ENCODE assay signal across 8 cellular contexts in the genomic region with DNA sequence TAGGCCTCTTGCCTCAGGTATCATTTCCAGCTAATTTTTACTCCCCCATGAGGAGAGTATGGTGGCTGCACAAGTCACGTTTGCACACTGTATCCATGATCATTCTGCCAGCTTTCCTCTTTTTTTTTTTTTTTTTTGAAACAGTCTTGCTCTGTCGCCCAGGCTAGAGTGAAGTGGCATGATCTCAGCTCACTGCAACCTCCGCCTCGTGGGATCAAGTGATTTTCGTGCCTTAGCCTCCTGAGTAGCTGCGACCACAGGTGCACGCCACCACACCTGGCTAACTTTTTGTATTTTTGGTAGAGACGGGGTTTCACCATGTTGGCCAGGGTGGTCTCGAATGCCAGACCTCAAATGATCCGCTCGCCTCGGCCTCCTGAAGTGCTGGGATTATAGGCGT.
DNase-seq lines count a peak whose midpoint lies in the region; ATAC-seq, FAIRE-seq and TF ChIP-seq lines count a peak whose summit lies in the region.
"Not testable (repeated sequence)": the region's sequence is repeated elsewhere in the genome, so short reads cannot be mapped to it uniquely, and the experiment has no call there.

No MANE protein-coding gene starts in this region.

- WGBS in adrenal gland, 4 donors, result 91 to 99% (median 94%) methylated on average over 12 to 13 of the region's 13 CpGs

- ATAC-seq in Right ventricle myocardium superior (ENCODE audit: poor library complexity); upper lobe of right lung: not testable (repeated sequence)

- H3K9me3 Mint-ChIP-seq in HFFc6; osteocyte (ENCODE audit: unreplicated experiment): not testable (repeated sequence)

- peak overlapping the region in 3 of 5 donors; percentile 69 to 97 (median 78) for H3K27ac ChIP-seq in adrenal gland
- peak overlapping the region; percentile 91 to 98 for H3K27ac ChIP-seq in coronary artery
- H3K27ac ChIP-seq in kidney (ENCODE audit: low read depth in 2 of 2, low read length in 2 of 2), result peak overlapping the region; percentile 92 to 95
- peak overlapping the region; percentile 87 for H3K27ac ChIP-seq in skeletal muscle tissue (ENCODE audit: low read depth, low read length)
- not testable (repeated sequence) for H3K27ac ChIP-seq in upper lobe of right lung

- not testable (repeated sequence) for H3K4me3 Mint-ChIP-seq in HFFc6; osteocyte (ENCODE audit: unreplicated experiment)

- DNase-seq in HFFc6; adrenal gland; coronary artery (ENCODE audit: low spot score); kidney; osteocyte (ENCODE audit: extremely low spot score, unreplicated experiment): not testable (repeated sequence)
- DNase-seq in Right ventricle myocardium superior, result peak; percentile 17
- peak; percentile 32 for DNase-seq in upper lobe of right lung

- not testable (repeated sequence) for H3K36me3 ChIP-seq in adrenal gland (replicated peaks in 1 of 2); kidney (ENCODE audit: control insufficient read depth in 1 of 2, insufficient read depth in 2 of 2, low read length in 2 of 2); skeletal muscle tissue (ENCODE audit: control insufficient read depth in 3 of 3, insufficient read depth in 3 of 3, low read length in 3 of 3)
- peaks cover 13% of the 10 kb centered on the region for H3K36me3 ChIP-seq in upper lobe of right lung

- H3K9ac ChIP-seq in kidney (ENCODE audit: low read length in 2 of 2), result peak overlapping the region in 1 of 2 donors; percentile 23
- H3K9ac ChIP-seq in skeletal muscle tissue (ENCODE audit: low read depth in 1 of 3, low read length in 3 of 3), result peak overlapping the region in 2 of 3 donors; percentile 30 to 66

- FAIRE-seq in kidney (lab: Jason Lieb, UNC), result not testable (repeated sequence)

- H3K27me3 ChIP-seq in adrenal gland; skeletal muscle tissue (ENCODE audit: control insufficient read depth in 3 of 3, insufficient read depth in 3 of 3, low read length in 3 of 3); upper lobe of right lung: not testable (repeated sequence)

- not testable (repeated sequence) for TF ChIP-seq CTCF in HFFc6 (IDR thresholded peaks at IDR 0.05); adrenal gland (IDR thresholded peaks at IDR 0.05); coronary artery (IDR thresholded peaks at IDR 0.05); kidney (IDR thresholded peaks at IDR 0.05; ENCODE audit: borderline replicate concordance, extremely low read depth, insufficient read depth); osteocyte (IDR thresholded peaks at IDR 0.05); upper lobe of right lung (IDR thresholded peaks at IDR 0.05)

- not testable (repeated sequence) for H3K4me3 ChIP-seq in adrenal gland; coronary artery; kidney (ENCODE audit: low read length in 2 of 2); skeletal muscle tissue (ENCODE audit: low read length in 3 of 3); upper lobe of right lung

- H3K4me1 Mint-ChIP-seq in HFFc6 (ENCODE audit: low read depth) (peaks cover 58% of the 10 kb centered on the region), osteocyte (ENCODE audit: unreplicated experiment) (peaks cover 61% of the 10 kb centered on the region)

- not testable (repeated sequence) for TF ChIP-seq POLR2A in adrenal gland (IDR thresholded peaks at IDR 0.05)

- H3K4me1 ChIP-seq in adrenal gland (replicated peaks in 1 of 2), result peaks cover 20 to 51% of the 10 kb centered on the region in 2 donors
- peaks cover 41 to 55% of the 10 kb centered on the region in 2 donors for H3K4me1 ChIP-seq in kidney (ENCODE audit: control insufficient read depth in 1 of 2, insufficient read depth in 1 of 2, low read depth in 1 of 2, low read length in 2 of 2)
- H3K4me1 ChIP-seq in skeletal muscle tissue (ENCODE audit: control insufficient read depth in 3 of 3, insufficient read depth in 3 of 3, low read length in 3 of 3), result peaks cover 60 to 87% (median 79%) of the 10 kb centered on the region in 3 donors
- peaks cover 15% of the 10 kb centered on the region for H3K4me1 ChIP-seq in upper lobe of right lung

- intact Hi-C loops in adrenal gland (cut with DNase I), result loop anchor here in 1 of 2 donors (10.0 kb wide), 1 partner anchor 72 kb away; no protein-coding TSS in a partner anchor
- intact Hi-C loops in Right ventricle myocardium superior (cut with DNase I); kidney (cut with DNase I); upper lobe of right lung (cut with DNase I): not testable (repeated sequence)

- peaks cover 29% of the 10 kb centered on the region for H3K36me3 Mint-ChIP-seq in HFFc6 (ENCODE audit: low read depth)
- peaks cover 30% of the 10 kb centered on the region for H3K36me3 Mint-ChIP-seq in osteocyte (ENCODE audit: unreplicated experiment)

- H3K9me3 ChIP-seq in adrenal gland (replicated peaks in 1 of 3); kidney (ENCODE audit: control insufficient read depth in 1 of 2, low read length in 2 of 2); skeletal muscle tissue (ENCODE audit: control insufficient read depth in 3 of 3, low read length in 3 of 3); upper lobe of right lung: not testable (repeated sequence)

- H3K27me3 Mint-ChIP-seq in HFFc6 (ENCODE audit: insufficient read depth), result peaks cover 12% of the 10 kb centered on the region
- H3K27me3 Mint-ChIP-seq in osteocyte (ENCODE audit: unreplicated experiment), result not testable (repeated sequence)

- H3K27ac Mint-ChIP-seq in HFFc6 (peak overlapping the region; percentile 99), osteocyte (ENCODE audit: unreplicated experiment) (peak overlapping the region; percentile 98)
